In the genomic region with DNA sequence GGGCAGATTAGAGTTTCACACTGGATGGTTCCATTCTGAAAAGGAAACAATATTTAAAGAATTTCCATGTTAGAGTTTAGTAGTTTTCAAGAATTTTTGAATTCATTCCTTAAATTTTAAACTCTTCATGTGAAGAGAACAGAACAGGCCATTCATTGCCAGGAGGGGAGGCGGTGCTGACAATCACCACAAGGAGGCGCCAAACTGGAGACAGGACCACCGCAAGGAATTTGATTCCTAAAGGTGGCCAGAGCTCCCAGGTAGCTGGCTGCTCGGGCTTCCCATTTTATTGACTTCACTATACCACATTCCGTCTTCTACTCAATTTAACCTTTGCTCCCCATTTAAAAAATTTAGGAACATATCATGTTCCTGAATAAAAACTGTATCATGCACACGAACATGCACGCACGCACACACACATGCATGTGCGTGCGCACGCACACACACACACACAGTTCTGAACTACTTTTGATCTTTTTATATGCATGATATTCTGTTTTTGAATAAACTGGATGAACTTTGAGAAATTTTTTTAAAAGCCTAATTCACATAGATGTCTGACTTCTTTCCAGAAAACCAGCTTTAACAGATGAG, we compare ENCODE assay signal across 8 cellular contexts.
DNase-seq lines count a peak whose midpoint lies in the region; ATAC-seq and TF ChIP-seq lines count a peak whose summit lies in the region.

No MANE protein-coding gene starts in this region.

- H2AFZ ChIP-seq in OCI-LY1 (ENCODE audit: low read length), result no peak overlapping the region

- no peaks in the 10 kb centered on the region for H3K79me2 ChIP-seq in OCI-LY1 (ENCODE audit: insufficient read depth, low read length)

- H3K27ac ChIP-seq in OCI-LY1 (ENCODE audit: low read depth, low read length, poor library complexity, severe bottlenecking), result no peak overlapping the region

- no peaks in the 10 kb centered on the region; the same call in 1 of the 2 replicates for H3F3A ChIP-seq in OCI-LY1 (ENCODE audit: insufficient read depth, low read length)

- H3K9ac ChIP-seq in OCI-LY1 (ENCODE audit: low read length), result no peak overlapping the region

- no peaks in the 10 kb centered on the region for H4K20me1 ChIP-seq in OCI-LY1 (ENCODE audit: insufficient read depth, low read length)

- DNase-seq in CD1c-positive myeloid dendritic cell (ENCODE audit: extremely low spot score), result peak; percentile 28
- peak; percentile 31 for DNase-seq in GM20000 (ENCODE audit: low spot score)
- DNase-seq in activated T-helper 9 cell treated with anti-CD3 and anti-CD28 coated beads, Interleukin-2, amount 50 U/mL, for 16 hours (ENCODE audit: low read depth), result peak; percentile 38
- DNase-seq in iPS DF 4.7 (ENCODE audit: extremely low read depth, low spot score), result peak; percentile 30
- DNase-seq in stimulated activated CD4-positive, alpha-beta T cell treated with anti-CD3 and anti-CD28 coated beads, TNF-alpha, amount 100 ng/mL, for 48 hours (ENCODE audit: low read depth in 3 of 3), result peak; percentile 12 to 52 (median 33)

- H3K9me2 ChIP-seq in OCI-LY1 (ENCODE audit: low read depth, low read length), result no peaks in the 10 kb centered on the region

- no peak overlapping the region for H3K4me3 ChIP-seq in OCI-LY1 (ENCODE audit: low read depth, low read length, poor library complexity, severe bottlenecking)

- H3K4me2 ChIP-seq in OCI-LY1 (ENCODE audit: low read length), result no peak overlapping the region

- no peaks in the 10 kb centered on the region for H3K9me3 ChIP-seq in OCI-LY1 (ENCODE audit: low read length)

- peaks cover 10% of the 10 kb centered on the region; the same call in 1 of the 2 replicates for H3K36me3 ChIP-seq in OCI-LY1 (ENCODE audit: insufficient read depth, low read length)

- H3K27me3 ChIP-seq in OCI-LY1 (ENCODE audit: insufficient read depth, low read length), result no peaks in the 10 kb centered on the region

- peak; percentile 76 for TF ChIP-seq CTCF in GM20000 (IDR thresholded peaks at IDR 0.05; ENCODE audit: extremely low read depth, missing control alignments)
- peak; percentile 88 for TF ChIP-seq CTCF in OCI-LY1 (IDR thresholded peaks at IDR 0.05; ENCODE audit: low read length)

- ATAC-seq in HG02981 (IDR thresholded peaks at IDR 0.05; ENCODE audit: unreplicated experiment), result no peak
- no peak for ATAC-seq in HG03097 (IDR thresholded peaks at IDR 0.05; ENCODE audit: low FRiP score, unreplicated experiment)

- no peaks in the 10 kb centered on the region for H3K4me1 ChIP-seq in OCI-LY1 (ENCODE audit: insufficient read depth, low read length, severe bottlenecking)
